14 cellular contexts compared by ENCODE assay signal in genomic region chr16:85221810-85222150, GRCh38.
DNase-seq lines count a peak whose midpoint lies in the region; TF ChIP-seq lines count a peak whose summit lies in the region.
"Had no signal": no experiment of that assay in that cellular context is flagged by ENCODE, and none has a peak within 500 bp of the region (broad histone marks: within the 10 kb centered on the region; RNA-seq: fewer than 3 reads in every experiment).

No MANE protein-coding gene starts in this region.

- POLR2A ChIA-PET in HEK293 (lab: Yijun Ruan, JAX): no interaction called here

- H3K9ac ChIP-seq in BLaER1 treated with 17β-estradiol and CSF1 and Interleukin-3, amounts not matched to agents 10 nM and 100 nM: peak overlapping the region in 10 of 11 experiments; percentile 21 to 77 (median 68); a peak in 19 of 22 replicates
- H3K9ac ChIP-seq in neuronal stem cell (ENCODE audit: low read depth, low read length, poor library complexity): no peak overlapping the region
- H3K9ac ChIP-seq: KMS-11 had no signal

- peak overlapping the region; percentile 99 for H3K14ac ChIP-seq in neuronal stem cell (ENCODE audit: low read length)

- H3K4me2 ChIP-seq in BLaER1 treated with 17β-estradiol and CSF1 and Interleukin-3, amounts not matched to agents 10 nM and 100 nM: peak overlapping the region; percentile 78 to 99 (median 87)
- no peak overlapping the region for H3K4me2 ChIP-seq in neuronal stem cell (ENCODE audit: insufficient read depth, low read length, poor library complexity, severe bottlenecking)
- H3K4me2 ChIP-seq: KMS-11 had no signal

- H3K18ac ChIP-seq in neuronal stem cell (ENCODE audit: low read length): peak overlapping the region; percentile 80

- 79 to 80% methylated on average over 11 of the region's 11 CpGs for WGBS in ectodermal cell, 2 experiments
- no CpG with 5 or more reads among the region's 11 CpGs for WGBS in neuronal stem cell (ENCODE audit: extremely low coverage in 2 of 2, insufficient read length in 2 of 2, insufficient replicate concordance in 1 of 2), 2 donors

- H3K36me3 ChIP-seq in BLaER1 treated with 17β-estradiol and CSF1 and Interleukin-3, amounts not matched to agents 10 nM and 100 nM: no peaks in the 10 kb centered on the region
- H3K36me3 ChIP-seq in HEK293 (ENCODE audit: control insufficient read depth in 2 of 2, insufficient read depth in 1 of 2, low read length in 2 of 2) (no peaks in the 10 kb centered on the region), ectodermal cell (ENCODE audit: control insufficient read depth, insufficient read depth, low read length) (no peaks in the 10 kb centered on the region), neuronal stem cell (replicated peaks in 1 of 2; ENCODE audit: control insufficient read depth in 2 of 2, insufficient read depth in 2 of 2, low read length in 2 of 2) (no peaks in the 10 kb centered on the region)
- H3K36me3 ChIP-seq: SJSA1 had no signal

- CTCF ChIA-PET in HEK293 (lab: Yijun Ruan, JAX): no interaction called here

- no peaks in the 10 kb centered on the region for H3K79me1 ChIP-seq in neuronal stem cell (ENCODE audit: low read depth, low read length)

- H4K91ac ChIP-seq in neuronal stem cell (ENCODE audit: low read depth, low read length, poor library complexity): no peak overlapping the region

- H3K4ac ChIP-seq in neuronal stem cell (ENCODE audit: low read length): no peak overlapping the region

- H2AFZ ChIP-seq in neuronal stem cell (ENCODE audit: low read length): peak overlapping the region; percentile 66

- H3K4me1 ChIP-seq in BLaER1 treated with 17β-estradiol and CSF1 and Interleukin-3, amounts not matched to agents 10 nM and 100 nM: peaks cover 64 to 91% (median 84%) of the 10 kb centered on the region in 10 experiments
- H3K4me1 ChIP-seq in HEK293 (ENCODE audit: control insufficient read depth, insufficient read depth, low read length) (peaks cover 14% of the 10 kb centered on the region), ectodermal cell (ENCODE audit: control insufficient read depth, insufficient read depth, low read length) (peaks cover 34% of the 10 kb centered on the region), neuronal stem cell (ENCODE audit: control insufficient read depth in 2 of 2, insufficient read depth in 1 of 2, low read depth in 1 of 2, low read length in 2 of 2) (peaks cover 30 to 40% of the 10 kb centered on the region in 2 donors)

- DNase-seq in neuronal stem cell (ENCODE audit: low spot score) (no peak), SIG-M5 treated with dmso at 0.1 percent for 504 hours (lab: John Stamatoyannopoulos, UW; ENCODE audit: unreplicated experiment) (no peak), hypothalamus (lab: John Stamatoyannopoulos, UW) (no peak), middle frontal gyrus (ENCODE audit: extremely low spot score, low spot score) (no peak)
- DNase-seq: NCI-H1105, NCI-H187, NCI-H2171 treated with DMSO at 0.1 percent for 48 hours, NCI-H774, SW 1271 had no signal

- peak overlapping the region; percentile 16 for H3K23ac ChIP-seq in neuronal stem cell (ENCODE audit: low read depth, low read length, poor library complexity)

- H3K4me3 ChIP-seq in BLaER1 treated with 17β-estradiol and CSF1 and Interleukin-3, amounts not matched to agents 10 nM and 100 nM: peak overlapping the region in 3 of 10 experiments; percentile 14 to 37 (median 31); a peak in 5 of 20 replicates
- no peak overlapping the region for H3K4me3 ChIP-seq in HEK293 (ENCODE audit: low read depth, low read length)
- no peak overlapping the region for H3K4me3 ChIP-seq in ectodermal cell (ENCODE audit: insufficient read depth, low read depth, low read length)
- no peak overlapping the region for H3K4me3 ChIP-seq in neuronal stem cell (ENCODE audit: low read length in 2 of 2)
- H3K4me3 ChIP-seq: SJSA1 had no signal

- peak overlapping the region; percentile 85 for H2BK12ac ChIP-seq in neuronal stem cell (ENCODE audit: low read length)

- H3K9me3 ChIP-seq in BLaER1 treated with 17β-estradiol and CSF1 and Interleukin-3, amounts not matched to agents 10 nM and 100 nM (replicated peaks in 1 of 11): peaks cover 0 to 6% (median 0%) of the 10 kb centered on the region in 11 experiments; a peak in 2 of 22 replicates
- H3K9me3 ChIP-seq in HEK293 (ENCODE audit: control insufficient read depth, insufficient read depth, low read depth, low read length) (no peaks in the 10 kb centered on the region), ectodermal cell (ENCODE audit: control insufficient read depth, low read length) (no peaks in the 10 kb centered on the region), neuronal stem cell (replicated peaks in 1 of 2; ENCODE audit: control insufficient read depth in 2 of 2, insufficient read depth in 1 of 2, low read depth in 1 of 2, low read length in 2 of 2) (peaks cover 0 to 7% of the 10 kb centered on the region in 2 donors)
- H3K9me3 ChIP-seq: SJSA1 had no signal

- H4K8ac ChIP-seq in neuronal stem cell (ENCODE audit: low read depth, low read length): no peak overlapping the region

- peak overlapping the region; percentile 27 for H2BK5ac ChIP-seq in neuronal stem cell (ENCODE audit: low read length)

- H2BK120ac ChIP-seq in neuronal stem cell (ENCODE audit: low read depth, low read length): peak overlapping the region; percentile 65

- peak overlapping the region in 10 of 11 experiments; percentile 23 to 91 (median 77); a peak in 20 of 22 replicates for H3K27ac ChIP-seq in BLaER1 treated with 17β-estradiol and CSF1 and Interleukin-3, amounts not matched to agents 10 nM and 100 nM
- H3K27ac ChIP-seq in HEK293 (ENCODE audit: extremely low read depth, low read depth, low read length) (peak overlapping the region; percentile 62; the same call in 1 of the 2 replicates), ectodermal cell (ENCODE audit: insufficient read depth, low read depth, low read length, poor library complexity, severe bottlenecking) (peak overlapping the region; percentile 73), neuronal stem cell (replicated peaks; ENCODE audit: low read length) (peak overlapping the region; percentile 19)
- H3K27ac ChIP-seq: KMS-11, SJSA1 had no signal

- peaks cover 0 to 23% (median 0%) of the 10 kb centered on the region in 11 experiments; a peak in 3 of 22 replicates for H3K27me3 ChIP-seq in BLaER1 treated with 17β-estradiol and CSF1 and Interleukin-3, amounts not matched to agents 10 nM and 100 nM
- H3K27me3 ChIP-seq in ectodermal cell (ENCODE audit: control insufficient read depth, insufficient read depth, low read length, poor library complexity, severe bottlenecking) (no peaks in the 10 kb centered on the region), neuronal stem cell (ENCODE audit: control insufficient read depth in 3 of 3, insufficient read depth in 3 of 3, low read depth in 1 of 3, low read length in 3 of 3) (peaks cover 0 to 2% (median 0%) of the 10 kb centered on the region in 3 experiments)
- H3K27me3 ChIP-seq: SJSA1 had no signal

- H2AK5ac ChIP-seq in neuronal stem cell (ENCODE audit: low read depth, low read length): peak overlapping the region; percentile 86

- no peak for TF ChIP-seq CTCF in HEK293 (tag by site-specific recombination; IDR thresholded peaks at IDR 0.05)

- peak overlapping the region; percentile 78 for H2BK15ac ChIP-seq in neuronal stem cell (ENCODE audit: low read length)

- H4K20me1 ChIP-seq in BLaER1 treated with 17β-estradiol and CSF1 and Interleukin-3, amounts not matched to agents 10 nM and 100 nM: peaks cover 0 to under 1% (median 0%) of the 10 kb centered on the region in 11 experiments; a peak in 1 of 22 replicates

TF ChIP-seq in HEK293, 187 proteins besides CTCF, POLR2A, EP300 and RAD21:
- peak; percentile 76 for TF ChIP-seq KLF1 (tag by site-specific recombination; IDR thresholded peaks at IDR 0.05)
- no peak for TF ChIP-seq ZNF391 (tag by site-specific recombination; IDR thresholded peaks at IDR 0.05; ENCODE audit: borderline replicate concordance, low read depth)

Comparison
In these comparisons a context has a peak if more than half of its experiments do, and no peak if none do; other contexts are left out.
1. H3K27ac ChIP-seq: peak in every context shown above with its lines; median percentile 77 in BLaER1 treated with 17β-estradiol and CSF1 and Interleukin-3, amounts not matched to agents 10 nM and 100 nM; 73 in ectodermal cell; 62 in HEK293; 19 in neuronal stem cell.